ENCODE assay signal across 13 cellular contexts in genomic region chr12:11568762-11569478, GRCh38.
DNase-seq lines count a peak whose midpoint lies in the region; ATAC-seq lines count a peak whose summit lies in the region.
"Had no signal": no experiment of that assay in that cellular context is flagged by ENCODE, and none has a peak within 500 bp of the region (broad histone marks: within the 10 kb centered on the region; RNA-seq: fewer than 3 reads in every experiment).

No MANE protein-coding gene starts in this region.

- H3K4ac ChIP-seq in mesenchymal stem cell (ENCODE audit: low read depth in 1 of 2, low read length in 2 of 2) = no peak overlapping the region

- DNase-seq in mesenchymal stem cell (no peak), NCI-H2107 treated with DMSO at 0.1 percent for 48 hours (lab: John Stamatoyannopoulos, UW; ENCODE audit: unreplicated experiment) (no peak), GDM1 (lab: John Stamatoyannopoulos, UW) (no peak), NOMO-1 treated with dmso at 0.1 percent for 144 hours (lab: John Stamatoyannopoulos, UW; ENCODE audit: unreplicated experiment) (no peak), kidney glomerular epithelial cell (lab: John Stamatoyannopoulos, UW) (no peak)
- DNase-seq: DMS53; natural killer cell; NCI-H2081 treated with DMSO at 0.1 percent for 48 hours; stimulated activated CD4-positive, alpha-beta T cell treated with anti-CD3 and anti-CD28 coated beads, Interleukin-2, amount 100 ng/mL, for 48 hours had no signal

- no peak overlapping the region for H3K27ac ChIP-seq in mesenchymal stem cell (ENCODE audit: low read length, poor library complexity, severe bottlenecking)

- no peaks in the 10 kb centered on the region for H3K36me3 ChIP-seq in mesenchymal stem cell (ENCODE audit: control insufficient read depth in 1 of 2, insufficient read depth in 2 of 2, low read depth in 1 of 2, low read length in 2 of 2)

- H3K23ac ChIP-seq in mesenchymal stem cell (ENCODE audit: low read length in 2 of 2) = no peak overlapping the region

- 84% methylated on average over 5 of the region's 8 CpGs for WGBS in mesenchymal stem cell

- H2BK5ac ChIP-seq in mesenchymal stem cell (ENCODE audit: low read depth, low read length, poor library complexity, severe bottlenecking) = no peak overlapping the region

- no peak overlapping the region for H3K9ac ChIP-seq in mesenchymal stem cell (ENCODE audit: low read length)

- H2AK5ac ChIP-seq in mesenchymal stem cell (ENCODE audit: low read length, severe bottlenecking) = no peak overlapping the region

- H3K79me1 ChIP-seq in mesenchymal stem cell (replicated peaks; ENCODE audit: low read length, poor library complexity, severe bottlenecking) = peaks cover 2% of the 10 kb centered on the region

- no peak overlapping the region for H3K14ac ChIP-seq in mesenchymal stem cell (ENCODE audit: low read length in 2 of 2)

- no peaks in the 10 kb centered on the region for H3K9me3 ChIP-seq in mesenchymal stem cell (ENCODE audit: control insufficient read depth, low read length)

- H2BK15ac ChIP-seq in mesenchymal stem cell (ENCODE audit: low read depth, poor library complexity, severe bottlenecking) = no peak overlapping the region

- H2BK120ac ChIP-seq in mesenchymal stem cell (ENCODE audit: low read depth, low read length) = no peak overlapping the region

- H4K91ac ChIP-seq in mesenchymal stem cell (ENCODE audit: low read length) = no peak overlapping the region

- no peak overlapping the region for H3K18ac ChIP-seq in mesenchymal stem cell (ENCODE audit: low read depth in 1 of 2, low read length in 2 of 2)

- no peak overlapping the region for H3K4me3 ChIP-seq in mesenchymal stem cell (ENCODE audit: insufficient read depth in 1 of 2, low read depth in 1 of 2, low read length in 2 of 2)

- no peak overlapping the region for H4K8ac ChIP-seq in mesenchymal stem cell (ENCODE audit: low read length)

- peaks cover 2% of the 10 kb centered on the region for H3K4me1 ChIP-seq in mesenchymal stem cell (ENCODE audit: control insufficient read depth, insufficient read depth, low read depth, low read length)

- H2BK12ac ChIP-seq in mesenchymal stem cell (ENCODE audit: low read length in 2 of 2) = no peak overlapping the region

- H3K27me3 ChIP-seq in mesenchymal stem cell (ENCODE audit: control insufficient read depth in 1 of 2, insufficient read depth in 1 of 2, low read length in 2 of 2) = no peaks in the 10 kb centered on the region

- H3K4me2 ChIP-seq in mesenchymal stem cell (ENCODE audit: low read length, poor library complexity, severe bottlenecking) = peak overlapping the region; percentile 16

- no peak overlapping the region for H2AFZ ChIP-seq in mesenchymal stem cell (ENCODE audit: low read depth, low read length)

- peak; percentile 92 for ATAC-seq in GM18858 (IDR thresholded peaks at IDR 0.05; ENCODE audit: unreplicated experiment)
- peak; percentile 93 for ATAC-seq in GM21619 (IDR thresholded peaks at IDR 0.05; ENCODE audit: unreplicated experiment)
- ATAC-seq in HG03196 (IDR thresholded peaks at IDR 0.05; ENCODE audit: unreplicated experiment) = peak; percentile 92
- ATAC-seq: activated T-helper 17 cell treated with anti-CD3 and anti-CD28 coated beads, Interleukin-2, amount 50 U/mL, for 72 hours; natural killer cell had no signal
